In the genomic region with DNA sequence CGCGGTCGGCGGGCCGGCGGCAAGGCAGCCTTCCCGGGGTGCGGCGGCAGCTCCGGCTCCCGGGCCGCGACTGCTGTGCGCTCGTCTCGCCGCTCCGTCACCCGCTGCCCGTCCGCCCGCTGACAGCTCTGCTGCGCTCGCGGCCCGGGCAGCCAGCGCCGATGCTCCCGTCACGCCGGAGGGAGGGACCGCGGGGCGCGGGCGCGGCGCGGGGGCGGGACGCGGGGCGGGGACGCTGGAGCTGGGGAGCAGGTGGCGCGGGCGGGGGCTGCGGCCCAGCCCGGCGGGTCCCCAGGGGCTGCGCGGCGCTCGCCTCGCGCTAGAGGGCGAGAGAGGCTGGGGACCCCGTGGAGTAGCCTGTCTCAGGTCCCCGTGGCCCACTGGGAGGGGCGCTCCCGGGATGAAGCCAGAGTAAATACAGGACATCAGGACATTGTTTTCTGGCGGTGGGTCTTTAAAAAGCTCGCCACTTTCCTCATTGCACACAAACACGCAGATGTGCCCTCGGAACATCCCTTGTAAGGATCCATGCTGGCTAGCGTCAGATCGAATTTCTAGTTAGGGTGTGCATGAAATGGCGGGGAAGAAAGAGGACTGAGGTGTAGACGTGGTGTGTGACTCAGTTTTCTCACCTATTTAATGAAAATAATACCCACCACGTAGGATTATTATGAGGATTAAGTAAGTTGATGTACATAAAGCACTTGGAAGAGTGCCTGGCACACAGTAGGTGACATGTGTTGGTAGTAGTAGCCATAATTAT, we compare ENCODE assay signal across 8 cellular contexts. TPM values are rescaled to one million over a fixed set of nuclear protein-coding genes. Genes with fewer than 3 reads are reported as not detected.
DNase-seq lines count a peak whose midpoint lies in the region; ATAC-seq and TF ChIP-seq lines count a peak whose summit lies in the region.

A gene with protein sequence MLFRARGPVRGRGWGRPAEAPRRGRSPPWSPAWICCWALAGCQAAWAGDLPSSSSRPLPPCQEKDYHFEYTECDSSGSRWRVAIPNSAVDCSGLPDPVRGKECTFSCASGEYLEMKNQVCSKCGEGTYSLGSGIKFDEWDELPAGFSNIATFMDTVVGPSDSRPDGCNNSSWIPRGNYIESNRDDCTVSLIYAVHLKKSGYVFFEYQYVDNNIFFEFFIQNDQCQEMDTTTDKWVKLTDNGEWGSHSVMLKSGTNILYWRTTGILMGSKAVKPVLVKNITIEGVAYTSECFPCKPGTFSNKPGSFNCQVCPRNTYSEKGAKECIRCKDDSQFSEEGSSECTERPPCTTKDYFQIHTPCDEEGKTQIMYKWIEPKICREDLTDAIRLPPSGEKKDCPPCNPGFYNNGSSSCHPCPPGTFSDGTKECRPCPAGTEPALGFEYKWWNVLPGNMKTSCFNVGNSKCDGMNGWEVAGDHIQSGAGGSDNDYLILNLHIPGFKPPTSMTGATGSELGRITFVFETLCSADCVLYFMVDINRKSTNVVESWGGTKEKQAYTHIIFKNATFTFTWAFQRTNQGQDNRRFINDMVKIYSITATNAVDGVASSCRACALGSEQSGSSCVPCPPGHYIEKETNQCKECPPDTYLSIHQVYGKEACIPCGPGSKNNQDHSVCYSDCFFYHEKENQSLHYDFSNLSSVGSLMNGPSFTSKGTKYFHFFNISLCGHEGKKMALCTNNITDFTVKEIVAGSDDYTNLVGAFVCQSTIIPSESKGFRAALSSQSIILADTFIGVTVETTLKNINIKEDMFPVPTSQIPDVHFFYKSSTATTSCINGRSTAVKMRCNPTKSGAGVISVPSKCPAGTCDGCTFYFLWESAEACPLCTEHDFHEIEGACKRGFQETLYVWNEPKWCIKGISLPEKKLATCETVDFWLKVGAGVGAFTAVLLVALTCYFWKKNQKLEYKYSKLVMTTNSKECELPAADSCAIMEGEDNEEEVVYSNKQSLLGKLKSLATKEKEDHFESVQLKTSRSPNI (minus strand): TSS at position 130 of the 763 bp plus-strand sequence. CDS start 141 bp downstream, outside the sequence.

- peak within 1 kb of the TSS; percentile 59 for H3K4me3 ChIP-seq in LNCaP clone FGC (ENCODE audit: low read depth, low read length)
- H3K4me3 ChIP-seq in SK-N-MC, result peak within 1 kb of the TSS; percentile 80
- peak within 1 kb of the TSS; percentile 89 for H3K4me3 ChIP-seq in thoracic aorta

- H3K27ac ChIP-seq in SK-N-MC (no peak within 1 kb of the TSS), thoracic aorta (no peak within 1 kb of the TSS)

- H3K4me3 Mint-ChIP-seq in glutamatergic neuron (ENCODE audit: unreplicated experiment) (peak within 1 kb of the TSS; percentile 96), osteocyte (ENCODE audit: unreplicated experiment) (peak within 1 kb of the TSS; percentile 80)

- H3K9me3 Mint-ChIP-seq in glutamatergic neuron (ENCODE audit: unreplicated experiment), result peaks cover 10% of the 10 kb centered on the region
- H3K9me3 Mint-ChIP-seq in osteocyte (ENCODE audit: unreplicated experiment), result no peaks in the 10 kb centered on the region

- H3K9ac ChIP-seq in SK-N-MC (ENCODE audit: insufficient read length), result no peak within 1 kb of the TSS

- TF ChIP-seq CTCF in LNCaP clone FGC (IDR thresholded peaks at IDR 0.05; ENCODE audit: control insufficient read depth, extremely low read depth, insufficient read depth), result peak; percentile 46
- peak; percentile 39 for TF ChIP-seq CTCF in glutamatergic neuron (IDR thresholded peaks at IDR 0.05; ENCODE audit: partially characterized antibody, unreplicated experiment)
- TF ChIP-seq CTCF in osteocyte (IDR thresholded peaks at IDR 0.05), result peak; percentile 49
- TF ChIP-seq CTCF in thoracic aorta (IDR thresholded peaks at IDR 0.05), result peak; percentile 41

- H3K36me3 Mint-ChIP-seq in glutamatergic neuron (ENCODE audit: unreplicated experiment), result no peaks in the 10 kb centered on the region
- H3K36me3 Mint-ChIP-seq in osteocyte (ENCODE audit: unreplicated experiment), result no peaks in the 10 kb centered on the region

- H3K4me1 Mint-ChIP-seq in glutamatergic neuron (ENCODE audit: low read depth, unreplicated experiment) (peaks cover 9% of the 10 kb centered on the region), osteocyte (ENCODE audit: unreplicated experiment) (peaks cover 5% of the 10 kb centered on the region)

- H3K27ac Mint-ChIP-seq in glutamatergic neuron (ENCODE audit: unreplicated experiment) (peak within 1 kb of the TSS; percentile 95), osteocyte (ENCODE audit: unreplicated experiment) (peak within 1 kb of the TSS; percentile 23)

- H3K36me3 ChIP-seq in SK-N-MC (ENCODE audit: insufficient read depth, low read length) (no peaks in the 10 kb centered on the region), thoracic aorta (no peaks in the 10 kb centered on the region)

- H3K27me3 ChIP-seq in thoracic aorta (replicated peaks; ENCODE audit: insufficient read depth), result no peaks in the 10 kb centered on the region

- H3K9me3 ChIP-seq in SK-N-MC (ENCODE audit: low read depth, low read length) (no peaks in the 10 kb centered on the region), thoracic aorta (no peaks in the 10 kb centered on the region)

- peaks cover 4 to 10% of the 10 kb centered on the region in 2 donors for H3K4me1 ChIP-seq in thoracic aorta (ENCODE audit: control insufficient read depth in 1 of 2, low read depth in 2 of 2)

- ATAC-seq in thoracic aorta (ENCODE audit: insufficient number of reproducible peaks, low FRiP score, low read depth), result peak; percentile 87

- peak; percentile 84 for DNase-seq in G401 (ENCODE audit: low spot score)
- peak; percentile 18 for DNase-seq in GOT3 (lab: John Stamatoyannopoulos, UW)
- no peak for DNase-seq in LNCaP clone FGC (ENCODE audit: low read depth)
- DNase-seq in SK-N-MC (ENCODE audit: low read depth, low spot score), result no peak
- peak; percentile 84 for DNase-seq in activated naive CD4-positive, alpha-beta T cell treated with anti-CD3 and anti-CD28 coated beads, Interleukin-2, amount 50 U/mL, for 16 hours
- DNase-seq in glutamatergic neuron, result peak; percentile 97
- DNase-seq in osteocyte (ENCODE audit: extremely low spot score, unreplicated experiment), result peak; percentile 88
- no peak for DNase-seq in thoracic aorta (ENCODE audit: low spot score)

- H3K27me3 Mint-ChIP-seq in glutamatergic neuron (ENCODE audit: unreplicated experiment) (no peaks in the 10 kb centered on the region), osteocyte (ENCODE audit: unreplicated experiment) (peaks cover 19% of the 10 kb centered on the region)

- in situ Hi-C loops in G401 (cut with HindIII; ENCODE audit: low sequenced_read_pairs), result no loop called here

RNA-seq across cellular contexts. Expression of the gene that starts here (rescaled TPM):
- 28.7 and 50.1 TPM in 2 replicates for total RNA-seq in G401 (2014; rRNA removed; shearing (Covaris generic))
- total RNA-seq in glutamatergic neuron (ENCODE audit: unreplicated experiment) (122 TPM), osteocyte (23.6 and 25.7 TPM in 2 replicates), thoracic aorta (10 to 100 TPM; 11.2 to 16.9 TPM)

Comparison
In these comparisons a context has a peak if more than half of its experiments do, and no peak if none do; other contexts are left out.
1. DNase-seq: peak in G401 (single experiment), GOT3 (single experiment), activated naive CD4-positive, alpha-beta T cell treated with anti-CD3 and anti-CD28 coated beads, Interleukin-2, amount 50 U/mL, for 16 hours (single experiment), glutamatergic neuron (single experiment) and osteocyte (single experiment); none in LNCaP clone FGC (single experiment), SK-N-MC (single experiment) and thoracic aorta (single experiment).
2. Peak in every context shown above with its lines, with median percentiles within 50 percentile points of each other: H3K4me3 ChIP-seq and CTCF ChIP-seq.